1 cellular context compared by ENCODE assay signal in the genomic region with DNA sequence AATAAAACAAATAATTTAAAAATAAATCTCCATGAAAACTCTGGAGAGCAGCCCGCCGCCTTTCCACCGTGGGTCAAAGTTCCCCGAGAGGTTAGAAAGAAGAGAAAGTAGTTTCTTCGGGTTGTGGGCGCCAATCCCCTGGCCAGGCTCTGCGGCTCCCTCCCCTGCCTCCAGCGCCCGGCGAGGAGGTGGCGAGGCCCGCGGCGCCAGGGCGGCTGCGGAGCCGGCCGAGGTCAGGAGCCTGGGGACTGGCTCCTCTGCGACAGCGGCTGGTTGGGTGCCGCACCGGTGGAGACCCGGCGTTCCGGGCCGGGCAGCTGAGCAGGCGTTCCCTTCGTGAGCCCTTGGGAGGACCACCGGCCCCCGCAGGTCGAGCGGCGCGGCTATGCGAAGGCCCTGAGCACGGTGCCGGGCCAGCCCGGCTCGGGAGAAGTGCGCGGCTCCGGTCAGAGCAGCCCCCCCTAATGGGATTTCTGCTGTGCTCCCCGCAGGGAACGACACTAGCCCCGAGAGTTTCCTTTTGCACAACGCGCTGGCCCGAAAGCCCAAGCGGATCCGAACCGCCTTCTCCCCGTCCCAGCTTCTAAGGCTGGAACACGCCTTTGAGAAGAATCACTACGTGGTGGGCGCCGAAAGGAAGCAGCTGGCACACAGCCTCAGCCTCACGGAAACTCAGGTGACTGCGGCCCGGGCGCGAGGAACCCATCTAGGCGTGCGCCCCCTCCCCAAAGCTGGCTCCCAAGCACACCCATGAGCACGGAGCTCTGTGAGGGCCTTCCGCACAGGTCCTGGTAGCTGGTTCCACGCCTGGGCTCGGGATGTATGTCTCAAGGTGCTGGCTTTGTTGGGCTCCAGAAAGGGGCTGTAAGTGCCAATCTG.
TF ChIP-seq lines count a peak whose summit lies in the region.

No MANE protein-coding gene starts in this region.

TF ChIP-seq in GM12878, 131 proteins besides CTCF, POLR2A, EP300 and RAD21:
- peak; percentile 28 for TF ChIP-seq SUZ12 (IDR thresholded peaks at IDR 0.05; ENCODE audit: unreplicated experiment)
- TF ChIP-seq, protein P1, sequence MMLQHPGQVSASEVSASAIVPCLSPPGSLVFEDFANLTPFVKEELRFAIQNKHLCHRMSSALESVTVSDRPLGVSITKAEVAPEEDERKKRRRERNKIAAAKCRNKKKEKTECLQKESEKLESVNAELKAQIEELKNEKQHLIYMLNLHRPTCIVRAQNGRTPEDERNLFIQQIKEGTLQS (IDR thresholded peaks at IDR 0.05; ENCODE audit: borderline replicate concordance, extremely low read depth, low read depth, low read length): no peak
